Comparison of ENCODE assay signal across 7 cellular contexts in genomic region chr3:177139220-177139619, GRCh38. TPM values are rescaled to one million over a fixed set of nuclear protein-coding genes. Genes with fewer than 3 reads are reported as not detected.
A peak's percentile ranks its signal among the peaks of the same experiment; 100 is the strongest.
DNase-seq lines count a peak whose midpoint lies in the region; ATAC-seq and TF ChIP-seq lines count a peak whose summit lies in the region.
"Not testable (repeated sequence)": the region's sequence is repeated elsewhere in the genome, so short reads cannot be mapped to it uniquely, and the experiment has no call there.

No MANE protein-coding gene starts in this region.

- H3K36me3 Mint-ChIP-seq in CD4-positive, alpha-beta T cell (ENCODE audit: low read depth); T-cell; activated naive CD4-positive, alpha-beta T cell treated with anti-CD3 and anti-CD28 coated beads for 36 hours (ENCODE audit: low read depth); central memory CD8-positive, alpha-beta T cell (ENCODE audit: insufficient read depth); natural killer cell treated with Interleukin-12 subunit alpha and Interleukin-12 subunit beta and Interleukin-15 and Interleukin-18, amount 100 ng/mL, for 72 hours: not testable (repeated sequence)
- peaks cover 43% of the 10 kb centered on the region for H3K36me3 Mint-ChIP-seq in activated CD4-positive, alpha-beta T cell treated with anti-CD3 and anti-CD28 coated beads, Interleukin-2, amount 10 ng/mL, durations not matched to agents 7 days and 5 days (ENCODE audit: low read depth)
- peaks cover 47% of the 10 kb centered on the region for H3K36me3 Mint-ChIP-seq in activated T-cell treated with anti-CD3 and anti-CD28 coated beads, Interleukin-2, amount 50 U/mL, for 24 hours (ENCODE audit: low read depth)

- H3K4me3 Mint-ChIP-seq in CD4-positive, alpha-beta T cell: peak overlapping the region; percentile 48
- peak overlapping the region in 2 of 3 donors; percentile 28 to 60 for H3K4me3 Mint-ChIP-seq in T-cell
- peak overlapping the region; percentile 33 for H3K4me3 Mint-ChIP-seq in activated CD4-positive, alpha-beta T cell treated with anti-CD3 and anti-CD28 coated beads, Interleukin-2, amount 10 ng/mL, durations not matched to agents 7 days and 5 days
- peak overlapping the region; percentile 30 for H3K4me3 Mint-ChIP-seq in activated T-cell treated with anti-CD3 and anti-CD28 coated beads, Interleukin-2, amount 50 U/mL, for 24 hours
- H3K4me3 Mint-ChIP-seq in activated naive CD4-positive, alpha-beta T cell treated with anti-CD3 and anti-CD28 coated beads for 36 hours: not testable (repeated sequence)
- peak overlapping the region; percentile 26 for H3K4me3 Mint-ChIP-seq in central memory CD8-positive, alpha-beta T cell
- peak overlapping the region; percentile 70 for H3K4me3 Mint-ChIP-seq in natural killer cell treated with Interleukin-12 subunit alpha and Interleukin-12 subunit beta and Interleukin-15 and Interleukin-18, amount 100 ng/mL, for 72 hours

- peak; percentile 56 for ATAC-seq in CD4-positive, alpha-beta T cell (ENCODE audit: poor library complexity)
- peak; percentile 57 to 76 (median 76) for ATAC-seq in T-cell (replicated peaks in 1 of 4)
- ATAC-seq in central memory CD8-positive, alpha-beta T cell (replicated peaks; ENCODE audit: extremely low read depth, poor library complexity, severe bottlenecking): peak; percentile 66
- peak; percentile 59 to 62 for ATAC-seq in natural killer cell treated with Interleukin-12 subunit alpha and Interleukin-12 subunit beta and Interleukin-15 and Interleukin-18, amount 100 ng/mL, for 72 hours

- CTCF ChIA-PET in CD4-positive, alpha-beta T cell (lab: Charles Lee): interaction anchor here (0.6 kb wide), 1 partner anchor 29 kb away, joined by 3 read pairs; no protein-coding TSS in a partner anchor
- CTCF ChIA-PET in T-cell (lab: Charles Lee); activated CD4-positive, alpha-beta T cell treated with anti-CD3 and anti-CD28 coated beads, Interleukin-2, amount 10 ng/mL, durations not matched to agents 7 days and 5 days (lab: Charles Lee); activated naive CD4-positive, alpha-beta T cell treated with anti-CD3 and anti-CD28 coated beads for 36 hours (lab: Charles Lee): not testable (repeated sequence)

- peak in 9 of 10 experiments; percentile 10 to 33 (median 22) for DNase-seq in CD4-positive, alpha-beta T cell
- peak in 29 of 34 experiments; percentile 12 to 57 (median 30) for DNase-seq in T-cell
- peak; percentile 50 for DNase-seq in activated CD4-positive, alpha-beta T cell treated with anti-CD3 and anti-CD28 coated beads, Interleukin-2, amount 10 ng/mL, durations not matched to agents 7 days and 5 days
- DNase-seq in activated T-cell treated with anti-CD3 and anti-CD28 coated beads, Interleukin-2, amount 50 U/mL, for 24 hours; central memory CD8-positive, alpha-beta T cell (ENCODE audit: low spot score in 2 of 2); natural killer cell treated with Interleukin-12 subunit alpha and Interleukin-12 subunit beta and Interleukin-15 and Interleukin-18, amount 100 ng/mL, for 72 hours (ENCODE audit: low spot score): not testable (repeated sequence)
- DNase-seq in activated naive CD4-positive, alpha-beta T cell treated with anti-CD3 and anti-CD28 coated beads for 36 hours: peak; percentile 53

- peak overlapping the region; percentile 90 for H3K27ac Mint-ChIP-seq in CD4-positive, alpha-beta T cell
- peak overlapping the region; percentile 15 to 84 for H3K27ac Mint-ChIP-seq in T-cell
- peak overlapping the region; percentile 85 for H3K27ac Mint-ChIP-seq in activated CD4-positive, alpha-beta T cell treated with anti-CD3 and anti-CD28 coated beads, Interleukin-2, amount 10 ng/mL, durations not matched to agents 7 days and 5 days
- peak overlapping the region; percentile 84 for H3K27ac Mint-ChIP-seq in activated T-cell treated with anti-CD3 and anti-CD28 coated beads, Interleukin-2, amount 50 U/mL, for 24 hours
- peak overlapping the region; percentile 56 for H3K27ac Mint-ChIP-seq in activated naive CD4-positive, alpha-beta T cell treated with anti-CD3 and anti-CD28 coated beads for 36 hours
- peak overlapping the region; percentile 93 for H3K27ac Mint-ChIP-seq in central memory CD8-positive, alpha-beta T cell (ENCODE audit: low read depth)
- H3K27ac Mint-ChIP-seq in natural killer cell treated with Interleukin-12 subunit alpha and Interleukin-12 subunit beta and Interleukin-15 and Interleukin-18, amount 100 ng/mL, for 72 hours: peak overlapping the region; percentile 63 to 95

- H3K27me3 ChIP-seq in CD4-positive, alpha-beta T cell (ENCODE audit: control insufficient read depth, insufficient read depth, low read length): not testable (repeated sequence)

- POLR2A ChIA-PET in CD4-positive, alpha-beta T cell (lab: Charles Lee): interaction anchor here (2.3 to 6.8 kb wide), 3 partner anchors 11 to 221 kb away, joined by 11 to 31 read pairs (median 14); partner anchors contain the start of gene TBL1XR1
- POLR2A ChIA-PET in T-cell (lab: Charles Lee): interaction anchor here in 1 of 2 donors (0.7 to 1.3 kb wide), 2 partner anchors 21 to 703 kb away, joined by 3 to 6 read pairs; no protein-coding TSS in a partner anchor
- POLR2A ChIA-PET in activated CD4-positive, alpha-beta T cell treated with anti-CD3 and anti-CD28 coated beads, Interleukin-2, amount 10 ng/mL, durations not matched to agents 7 days and 5 days (lab: Charles Lee): interaction anchor here (0.6 kb wide), 1 partner anchor 500 kb away, joined by 3 read pairs; no protein-coding TSS in a partner anchor

- intact Hi-C loops in CD4-positive, alpha-beta T cell (cut with DNase I, micrococcal nuclease): not testable (repeated sequence)
- intact Hi-C loops in activated naive CD4-positive, alpha-beta T cell treated with anti-CD3 and anti-CD28 coated beads for 36 hours (cut with micrococcal nuclease): loop anchor here (1.0 kb wide), 1 partner anchor 12 kb away; no protein-coding TSS in a partner anchor

- H3K27ac ChIP-seq in CD4-positive, alpha-beta T cell (ENCODE audit: low read depth, low read length): not testable (repeated sequence)

- not testable (repeated sequence) for H3K9me3 Mint-ChIP-seq in CD4-positive, alpha-beta T cell; T-cell; activated CD4-positive, alpha-beta T cell treated with anti-CD3 and anti-CD28 coated beads, Interleukin-2, amount 10 ng/mL, durations not matched to agents 7 days and 5 days; activated T-cell treated with anti-CD3 and anti-CD28 coated beads, Interleukin-2, amount 50 U/mL, for 24 hours; activated naive CD4-positive, alpha-beta T cell treated with anti-CD3 and anti-CD28 coated beads for 36 hours; central memory CD8-positive, alpha-beta T cell; natural killer cell treated with Interleukin-12 subunit alpha and Interleukin-12 subunit beta and Interleukin-15 and Interleukin-18, amount 100 ng/mL, for 72 hours

- H3K4me1 Mint-ChIP-seq in CD4-positive, alpha-beta T cell (ENCODE audit: low read depth): peaks cover 77% of the 10 kb centered on the region
- H3K4me1 Mint-ChIP-seq in T-cell: peaks cover 78 to 80% (median 79%) of the 10 kb centered on the region in 3 donors
- H3K4me1 Mint-ChIP-seq in activated CD4-positive, alpha-beta T cell treated with anti-CD3 and anti-CD28 coated beads, Interleukin-2, amount 10 ng/mL, durations not matched to agents 7 days and 5 days: peaks cover 64% of the 10 kb centered on the region
- H3K4me1 Mint-ChIP-seq in activated T-cell treated with anti-CD3 and anti-CD28 coated beads, Interleukin-2, amount 50 U/mL, for 24 hours (ENCODE audit: low read depth): peaks cover 79% of the 10 kb centered on the region
- peaks cover 76% of the 10 kb centered on the region for H3K4me1 Mint-ChIP-seq in activated naive CD4-positive, alpha-beta T cell treated with anti-CD3 and anti-CD28 coated beads for 36 hours (ENCODE audit: low read depth)
- peaks cover 73% of the 10 kb centered on the region for H3K4me1 Mint-ChIP-seq in central memory CD8-positive, alpha-beta T cell
- H3K4me1 Mint-ChIP-seq in natural killer cell treated with Interleukin-12 subunit alpha and Interleukin-12 subunit beta and Interleukin-15 and Interleukin-18, amount 100 ng/mL, for 72 hours (ENCODE audit: low read depth in 2 of 2): peaks cover 53 to 67% of the 10 kb centered on the region in 2 donors

- H3K9me3 ChIP-seq in CD4-positive, alpha-beta T cell (ENCODE audit: control insufficient read depth, low read length): not testable (repeated sequence)

- not testable (repeated sequence) for TF ChIP-seq CTCF in CD4-positive, alpha-beta T cell (IDR thresholded peaks at IDR 0.05)

- H3K27me3 Mint-ChIP-seq in CD4-positive, alpha-beta T cell; T-cell; activated CD4-positive, alpha-beta T cell treated with anti-CD3 and anti-CD28 coated beads, Interleukin-2, amount 10 ng/mL, durations not matched to agents 7 days and 5 days; activated T-cell treated with anti-CD3 and anti-CD28 coated beads, Interleukin-2, amount 50 U/mL, for 24 hours; activated naive CD4-positive, alpha-beta T cell treated with anti-CD3 and anti-CD28 coated beads for 36 hours (ENCODE audit: low read depth); central memory CD8-positive, alpha-beta T cell; natural killer cell treated with Interleukin-12 subunit alpha and Interleukin-12 subunit beta and Interleukin-15 and Interleukin-18, amount 100 ng/mL, for 72 hours: not testable (repeated sequence)

RNA-seq across cellular contexts. Expression of gene TBL1XR1, which starts 58.1 kb away (rescaled TPM):
- 10 to 100 TPM; 63.2 to 67.8 TPM for total RNA-seq in CD4-positive, alpha-beta T cell
- total RNA-seq in T-cell: 100 to 1,000 TPM; 120 to 156 (median 140) TPM
- total RNA-seq in activated CD4-positive, alpha-beta T cell treated with anti-CD3 and anti-CD28 coated beads, Interleukin-2, amount 10 ng/mL, durations not matched to agents 7 days and 5 days: 100 to 1,000 TPM; 167 to 169 TPM
- total RNA-seq in activated naive CD4-positive, alpha-beta T cell treated with anti-CD3 and anti-CD28 coated beads for 36 hours: 100 to 1,000 TPM; 149 to 162 TPM
- 100 to 1,000 TPM; 119 to 162 TPM for total RNA-seq in natural killer cell treated with Interleukin-12 subunit alpha and Interleukin-12 subunit beta and Interleukin-15 and Interleukin-18, amount 100 ng/mL, for 72 hours
